In genomic region chr5:129306725-129307124, GRCh38 we compare ENCODE assay signal across 20 cellular contexts.
"Had no signal": no experiment of that assay in that cellular context is flagged by ENCODE, and none has a peak within 500 bp of the region (broad histone marks: within the 10 kb centered on the region; RNA-seq: fewer than 3 reads in every experiment).

No MANE protein-coding gene starts in this region.

- H3K27ac Mint-ChIP-seq: natural killer cell; nephron; stimulated activated effector memory CD8-positive, alpha-beta T cell treated with anti-CD3 and anti-CD28 coated beads, Interleukin-12 subunit alpha, Interleukin-12 subunit beta, amount 100 ng/mL, for 72 hours; stimulated activated naive B cell treated with anti-CD40 and anti-IgM and Interleukin-4, amounts not matched to agents 10 μg/mL and 1 μg/mL and 100 μg/mL, for 72 hours; stimulated activated naive CD8-positive, alpha-beta T cell treated with anti-CD3 and anti-CD28 coated beads, Interleukin-15, Interleukin-2, amounts not matched to agents 100 ng/mL and 50 ng/mL, for 24 hours had no signal

- DNase-seq: natural killer cell; occipital lobe; ovary; retina; right lobe of liver; sigmoid colon; small intestine; stimulated activated CD4-positive, alpha-beta T cell treated with anti-CD3 and anti-CD28 coated beads, Interleukin-15, amount 100 ng/mL, for 24 hours; stimulated activated CD4-positive, alpha-beta T cell treated with anti-CD3 and anti-CD28 coated beads, Interleukin-2, amount 100 ng/mL, for 24 hours; stimulated activated CD4-positive, alpha-beta T cell treated with anti-CD3 and anti-CD28 coated beads, Interleukin-2, amount 100 ng/mL, for 48 hours; stimulated activated CD4-positive, alpha-beta T cell treated with anti-CD3 and anti-CD28 coated beads, Interleukin-4, amount 100 ng/mL, for 24 hours; stimulated activated naive B cell treated with anti-CD40 and anti-IgM and Interleukin-4, amounts not matched to agents 10 μg/mL and 1 μg/mL and 100 μg/mL, for 72 hours; stimulated activated naive CD4-positive, alpha-beta T cell treated with Interleukin-2 at 50 U/mL for 16 hours; stomach; thyroid gland; trophoblast cell had no signal

- H3K4me1 Mint-ChIP-seq: natural killer cell; nephron; neural progenitor cell; stimulated activated effector memory CD8-positive, alpha-beta T cell treated with anti-CD3 and anti-CD28 coated beads, Interleukin-12 subunit alpha, Interleukin-12 subunit beta, amount 100 ng/mL, for 72 hours; stimulated activated naive B cell treated with anti-CD40 and anti-IgM and Interleukin-4, amounts not matched to agents 10 μg/mL and 1 μg/mL and 100 μg/mL, for 72 hours had no signal

- H3K4me3 Mint-ChIP-seq: natural killer cell; nephron; neural progenitor cell; stimulated activated effector memory CD8-positive, alpha-beta T cell treated with anti-CD3 and anti-CD28 coated beads, Interleukin-12 subunit alpha, Interleukin-12 subunit beta, amount 100 ng/mL, for 72 hours; stimulated activated naive B cell treated with anti-CD40 and anti-IgM and Interleukin-4, amounts not matched to agents 10 μg/mL and 1 μg/mL and 100 μg/mL, for 72 hours; stimulated activated naive CD8-positive, alpha-beta T cell treated with anti-CD3 and anti-CD28 coated beads, Interleukin-15, Interleukin-2, amounts not matched to agents 100 ng/mL and 50 ng/mL, for 24 hours had no signal

- ATAC-seq: natural killer cell; right lobe of liver; stimulated activated effector memory CD8-positive, alpha-beta T cell treated with anti-CD3 and anti-CD28 coated beads, Interleukin-12 subunit alpha, Interleukin-12 subunit beta, amount 100 ng/mL, for 72 hours; stimulated activated naive B cell treated with anti-CD40 and anti-IgM and Interleukin-4, amounts not matched to agents 10 μg/mL and 1 μg/mL and 100 μg/mL, for 72 hours had no signal

- H3K27me3 Mint-ChIP-seq: stimulated activated naive B cell treated with anti-CD40 and anti-IgM and Interleukin-4, amounts not matched to agents 10 μg/mL and 1 μg/mL and 100 μg/mL, for 72 hours; stimulated activated naive CD8-positive, alpha-beta T cell treated with anti-CD3 and anti-CD28 coated beads, Interleukin-15, Interleukin-2, amounts not matched to agents 100 ng/mL and 50 ng/mL, for 24 hours had no signal

- H3K36me3 Mint-ChIP-seq: neural progenitor cell; stimulated activated effector memory CD8-positive, alpha-beta T cell treated with anti-CD3 and anti-CD28 coated beads, Interleukin-12 subunit alpha, Interleukin-12 subunit beta, amount 100 ng/mL, for 72 hours had no signal
